Comparison of ENCODE assay signal across 18 cellular contexts in genomic region chr1:203181586-203182376, GRCh38. TPM values are rescaled to one million over a fixed set of nuclear protein-coding genes. Genes with fewer than 3 reads are reported as not detected.
A peak's percentile ranks its signal among the peaks of the same experiment; 100 is the strongest.
DNase-seq lines count a peak whose midpoint lies in the region; ATAC-seq and TF ChIP-seq lines count a peak whose summit lies in the region.
"Had no signal": no experiment of that assay in that cellular context is flagged by ENCODE, and none has a peak within 500 bp of the region (broad histone marks: within the 10 kb centered on the region; RNA-seq: fewer than 3 reads in every experiment).

No MANE protein-coding gene starts in this region.

- H3K9me3 ChIP-seq in right atrium auricular region (no peaks in the 10 kb centered on the region), upper lobe of right lung (no peaks in the 10 kb centered on the region)

- H3K4me3 Mint-ChIP-seq in nephron = no peak overlapping the region
- no peak overlapping the region for H3K4me3 Mint-ChIP-seq in stimulated activated naive CD8-positive, alpha-beta T cell treated with anti-CD3 and anti-CD28 coated beads, Interleukin-15, amount 100 ng/mL, for 72 hours
- H3K4me3 Mint-ChIP-seq: CD14-positive monocyte, H9 had no signal

- peaks cover 7% of the 10 kb centered on the region for H3K27me3 Mint-ChIP-seq in nephron (ENCODE audit: low read depth)
- peaks cover 7% of the 10 kb centered on the region for H3K27me3 Mint-ChIP-seq in stimulated activated naive CD8-positive, alpha-beta T cell treated with anti-CD3 and anti-CD28 coated beads, Interleukin-15, amount 100 ng/mL, for 72 hours

- intact Hi-C loops in cardiac septum (cut with DNase I) = no loop called here
- intact Hi-C loops in upper lobe of right lung (cut with DNase I) = no loop called here

- ATAC-seq in upper lobe of right lung = no peak
- ATAC-seq in HG02571 (IDR thresholded peaks at IDR 0.05; ENCODE audit: unreplicated experiment) = no peak
- ATAC-seq in stimulated activated naive CD8-positive, alpha-beta T cell treated with anti-CD3 and anti-CD28 coated beads, Interleukin-15, amount 100 ng/mL, for 72 hours = no peak
- ATAC-seq: K562 had no signal

- no peaks in the 10 kb centered on the region for H3K27me3 ChIP-seq in right atrium auricular region
- H3K27me3 ChIP-seq in upper lobe of right lung = no peaks in the 10 kb centered on the region

- H3K4me3 ChIP-seq in right atrium auricular region (no peak overlapping the region), upper lobe of right lung (no peak overlapping the region)
- H3K4me3 ChIP-seq: K562 had no signal

- H3K36me3 ChIP-seq in right atrium auricular region (no peaks in the 10 kb centered on the region), upper lobe of right lung (no peaks in the 10 kb centered on the region)

- TF ChIP-seq CTCF in right atrium auricular region (IDR thresholded peaks at IDR 0.05) (no peak), nephron (IDR thresholded peaks at IDR 0.05; ENCODE audit: unreplicated experiment in 3 of 3) (no peak), upper lobe of right lung (IDR thresholded peaks at IDR 0.05) (no peak)

- peak; percentile 61 for DNase-seq in cardiac septum (ENCODE audit: low spot score)
- DNase-seq in right atrium auricular region (ENCODE audit: low spot score) = no peak
- peak; percentile 73 for DNase-seq in NCI-H82 treated with DMSO at 0.1 percent for 48 hours (lab: John Stamatoyannopoulos, UW; ENCODE audit: unreplicated experiment)
- peak; percentile 60 for DNase-seq in upper lobe of right lung
- DNase-seq in mucosa of gallbladder (ENCODE audit: low spot score) = no peak
- no peak for DNase-seq in stimulated activated naive CD8-positive, alpha-beta T cell treated with anti-CD3 and anti-CD28 coated beads, Interleukin-15, amount 100 ng/mL, for 72 hours
- DNase-seq: DMS 273 treated with DMSO at 0.1 percent for 48 hours, DND-41, H9, NCI-H1694 treated with DMSO at 0.1 percent for 48 hours, NCI-H748 treated with DMSO at 0.1 percent for 48 hours, RPMI8226 had no signal

- peaks cover 0 to 5% of the 10 kb centered on the region in 2 donors for H3K4me1 ChIP-seq in right atrium auricular region
- peaks cover 6% of the 10 kb centered on the region for H3K4me1 ChIP-seq in upper lobe of right lung

- no peaks in the 10 kb centered on the region for H3K36me3 Mint-ChIP-seq in nephron (ENCODE audit: low read depth)
- H3K36me3 Mint-ChIP-seq: CD14-positive monocyte had no signal

- peak overlapping the region in 2 of 3 experiments; percentile 64 to 83 for H3K27ac Mint-ChIP-seq in nephron
- H3K27ac Mint-ChIP-seq in stimulated activated naive CD8-positive, alpha-beta T cell treated with anti-CD3 and anti-CD28 coated beads, Interleukin-15, amount 100 ng/mL, for 72 hours = peak overlapping the region in 1 of 2 donors; percentile 54
- H3K27ac Mint-ChIP-seq: CD14-positive monocyte had no signal

- peaks cover 44% of the 10 kb centered on the region for H3K4me1 Mint-ChIP-seq in nephron
- H3K4me1 Mint-ChIP-seq in stimulated activated naive CD8-positive, alpha-beta T cell treated with anti-CD3 and anti-CD28 coated beads, Interleukin-15, amount 100 ng/mL, for 72 hours = peaks cover 8% of the 10 kb centered on the region

- no peaks in the 10 kb centered on the region for H3K9me3 Mint-ChIP-seq in nephron
- H3K9me3 Mint-ChIP-seq in stimulated activated naive CD8-positive, alpha-beta T cell treated with anti-CD3 and anti-CD28 coated beads, Interleukin-15, amount 100 ng/mL, for 72 hours = no peaks in the 10 kb centered on the region
- H3K9me3 Mint-ChIP-seq: CD14-positive monocyte, H9 had no signal

- H3K27ac ChIP-seq in right atrium auricular region = no peak overlapping the region
- no peak overlapping the region for H3K27ac ChIP-seq in upper lobe of right lung

RNA-seq across cellular contexts. Expression of gene CHI3L1, which starts 4.7 kb away (rescaled TPM):
- total RNA-seq in cardiac septum = 7.4 TPM
- 1 to 10 TPM in 1 of 2 donors, under 1 TPM in 1; 0.85 to 9.4 TPM for total RNA-seq in right atrium auricular region
- total RNA-seq in upper lobe of right lung = 85.1 TPM
- total RNA-seq in mucosa of gallbladder = 0.40 TPM
- total RNA-seq: A673, H9, K562, NCI-H460 had no signal

RNA-seq across cellular contexts. Expression of gene MYBPH, which starts 6.2 kb away (rescaled TPM):
- total RNA-seq in cardiac septum (not detected), right atrium auricular region (not detected), upper lobe of right lung (not detected), mucosa of gallbladder (not detected)
- total RNA-seq: A673, H9, K562, NCI-H460 had no signal

RNA-seq across cellular contexts. Expression of gene CHIT1, which starts 47.7 kb away (rescaled TPM):
- total RNA-seq in cardiac septum (not detected), right atrium auricular region (not detected), upper lobe of right lung (751 TPM), mucosa of gallbladder (0.06 TPM)
- total RNA-seq: A673, H9, K562, NCI-H460 had no signal

RNA-seq across cellular contexts. Expression of gene ADORA1, which starts 54.3 kb away (rescaled TPM):
- total RNA-seq in cardiac septum (12.1 TPM), right atrium auricular region (10 to 100 TPM in 1 of 2 donors, 1 to 10 TPM in 1; 9.4 to 15.1 TPM), upper lobe of right lung (4.1 TPM), mucosa of gallbladder (7.3 TPM)
- total RNA-seq: K562 had no signal

Comparison
In these comparisons a context has a peak if more than half of its experiments do, and no peak if none do; other contexts are left out.
1. DNase-seq: peak in cardiac septum (single experiment), NCI-H82 treated with DMSO at 0.1 percent for 48 hours (single experiment) and upper lobe of right lung (single experiment); none in right atrium auricular region (single experiment), mucosa of gallbladder (single experiment) and stimulated activated naive CD8-positive, alpha-beta T cell treated with anti-CD3 and anti-CD28 coated beads, Interleukin-15, amount 100 ng/mL, for 72 hours (0 of 2).
2. RNA of gene CHIT1, which starts 47.7 kb away (total RNA-seq): 751 TPM in upper lobe of right lung (single experiment); not detected in cardiac septum (single experiment), 0.06 TPM in mucosa of gallbladder (single experiment) and not detected in right atrium auricular region; every median in the first group is over 100 times any median in the second.